Comparison of ENCODE assay signal across 1 cellular context in genomic region chr1:151790071-151790939, GRCh38.
TF ChIP-seq lines count a peak whose summit lies in the region.

Gene TDRKH (minus strand): TSS chr1:151790500. CDS start chr1:151783022, 7,478 bp downstream.

TF ChIP-seq in K562, 482 proteins besides CTCF, POLR2A, EP300 and RAD21 (continued from another document and continues in another):
- peak; percentile 88; the same call in 1 of the 2 replicates for TF ChIP-seq CUX1 (CRISPR knock-in tag; IDR thresholded peaks at IDR 0.05)
- TF ChIP-seq SRSF1 (IDR thresholded peaks at IDR 0.05; ENCODE audit: low read depth, low read length) = no peak
- 0 out of 2 replicates have a peak, but pooled peaks have one; percentile 81 for TF ChIP-seq KDM2B (CRISPR knock-in tag; IDR thresholded peaks at IDR 0.05)
- TF ChIP-seq ZNF280B (CRISPR knock-in tag; IDR thresholded peaks at IDR 0.05) = no peak
- peak in 1 of 3 experiments; percentile 9; a peak in 1 of 6 replicates for TF ChIP-seq ZBTB11 (CRISPR knock-in tag; IDR thresholded peaks at IDR 0.05)
- TF ChIP-seq ZNF318 (IDR thresholded peaks at IDR 0.05; ENCODE audit: borderline replicate concordance in 1 of 2, low read depth in 1 of 2) = no peak
- TF ChIP-seq ZNF224 (CRISPR knock-in tag; IDR thresholded peaks at IDR 0.05) = no peak
- TF ChIP-seq NEUROD1 (IDR thresholded peaks at IDR 0.05; ENCODE audit: borderline replicate concordance, low read depth, low read length, partially characterized antibody) = peak; percentile 96
- TF ChIP-seq ZNF668 (CRISPR knock-in tag; IDR thresholded peaks at IDR 0.05) = no peak
- TF ChIP-seq KLF16 (IDR thresholded peaks at IDR 0.05) = 0 out of 2 replicates have a peak, but pooled peaks have one; percentile 8
- TF ChIP-seq MEIS2 (IDR thresholded peaks at IDR 0.05; ENCODE audit: partially characterized antibody) = peak; percentile 21
- TF ChIP-seq HDAC2 (IDR thresholded peaks at IDR 0.05) = peak; percentile 100
- peak; percentile 81; the same call in 1 of the 2 replicates for TF ChIP-seq ZBTB1 (CRISPR knock-in tag; IDR thresholded peaks at IDR 0.05; ENCODE audit: borderline replicate concordance, low read depth)
- TF ChIP-seq PHF20 (IDR thresholded peaks at IDR 0.05; ENCODE audit: partially characterized antibody) = peak; percentile 70
- no peak for TF ChIP-seq CBX8 (IDR thresholded peaks at IDR 0.05; ENCODE audit: borderline replicate concordance, extremely low read depth, low read depth, low read length, poor library complexity, severe bottlenecking)
- TF ChIP-seq ZMIZ1 (IDR thresholded peaks at IDR 0.05; ENCODE audit: low read depth in 2 of 2, low read length in 2 of 2) = 0 out of 4 replicates have a peak, but pooled peaks of 1 of the 2 experiments have one; percentile 11
- no peak for TF ChIP-seq ERF (CRISPR knock-in tag; IDR thresholded peaks at IDR 0.05)
- TF ChIP-seq ZNF197 (CRISPR knock-in tag; IDR thresholded peaks at IDR 0.05; ENCODE audit: low read depth) = no peak
- TF ChIP-seq ZNF263 (CRISPR knock-in tag; IDR thresholded peaks at IDR 0.05; ENCODE audit: borderline replicate concordance) = no peak; the same call in 1 of the 2 replicates
- TF ChIP-seq NBN (IDR thresholded peaks at IDR 0.05; ENCODE audit: low read depth) = peak; percentile 62; the same call in 1 of the 2 replicates
- TF ChIP-seq RFX1 (IDR thresholded peaks at IDR 0.05) = no peak
- no peak for TF ChIP-seq ETV1 (tag; conservative IDR thresholded peaks at IDR 0.05; ENCODE audit: low read depth)
- peak; percentile 57; the same call in 1 of the 2 replicates for TF ChIP-seq SMARCE1 (IDR thresholded peaks at IDR 0.05)
- peak; percentile 91 for TF ChIP-seq E2F5 (CRISPR knock-in tag; IDR thresholded peaks at IDR 0.05)
- TF ChIP-seq CBX5 (IDR thresholded peaks at IDR 0.05; ENCODE audit: borderline replicate concordance, low read depth) = peak; percentile 60; the same call in 1 of the 2 replicates
- peak; percentile 63; the same call in 1 of the 2 replicates for TF ChIP-seq EP400 (IDR thresholded peaks at IDR 0.05)
- 0 out of 2 replicates have a peak, but pooled peaks have one; percentile 26 for TF ChIP-seq THAP12 (CRISPR knock-in tag; IDR thresholded peaks at IDR 0.05)
